22 cellular contexts compared by ENCODE assay signal in genomic region chr6:45722876-45723275, GRCh38.
DNase-seq lines count a peak whose midpoint lies in the region; ATAC-seq, FAIRE-seq and TF ChIP-seq lines count a peak whose summit lies in the region.
"Had no signal": no experiment of that assay in that cellular context is flagged by ENCODE, and none has a peak within 500 bp of the region (broad histone marks: within the 10 kb centered on the region; RNA-seq: fewer than 3 reads in every experiment).

No MANE protein-coding gene starts in this region.

- no peaks in the 10 kb centered on the region for H4K20me1 ChIP-seq in GM23248 (ENCODE audit: insufficient read depth)

- peak; percentile 12 for DNase-seq in GM23248
- DNase-seq in NCI-H226: peak; percentile 52
- DNase-seq in epithelial cell of esophagus (ENCODE audit: low read depth): peak; percentile 73
- DNase-seq in mesendoderm: peak; percentile 8
- no peak for DNase-seq in kidney
- no peak for DNase-seq in dermis blood vessel endothelial cell
- no peak for DNase-seq in CD8-positive, alpha-beta memory T cell
- DNase-seq: BE2C; Calu3; CD4-positive, alpha-beta T cell; Kasumi-1; NCI-H1105; NCI-H1694 treated with DMSO at 0.1 percent for 48 hours; NCI-H2107; NCI-H510A treated with DMSO at 0.1 percent for 48 hours; NCI-H774; OCI-M1; SIG-M5 had no signal

- H3K27me3 Mint-ChIP-seq in CD8-positive, alpha-beta memory T cell: peaks cover 0 to 2% of the 10 kb centered on the region in 2 donors
- H3K27me3 Mint-ChIP-seq: CD4-positive, alpha-beta T cell had no signal

- peaks cover 0 to 7% (median 6%) of the 10 kb centered on the region in 3 donors for H3K36me3 Mint-ChIP-seq in CD8-positive, alpha-beta memory T cell

- H3K4me1 ChIP-seq in GM23248 (ENCODE audit: insufficient read depth) (peaks cover 19% of the 10 kb centered on the region), mesendoderm (ENCODE audit: control insufficient read depth, low read depth, low read length) (no peaks in the 10 kb centered on the region), kidney (ENCODE audit: control insufficient read depth in 1 of 2, insufficient read depth in 1 of 2, low read depth in 1 of 2, low read length in 2 of 2) (no peaks in the 10 kb centered on the region)
- H3K4me1 ChIP-seq in CD8-positive, alpha-beta memory T cell (ENCODE audit: insufficient read depth, low read length): no peaks in the 10 kb centered on the region
- H3K4me1 ChIP-seq: BE2C had no signal

- POLR2A ChIA-PET in CD8-positive, alpha-beta memory T cell (lab: Charles Lee): no interaction called here

- no peak overlapping the region for H3K23ac ChIP-seq in mesendoderm (ENCODE audit: low read length)

- no peak overlapping the region for H2BK15ac ChIP-seq in mesendoderm (replicated peaks; ENCODE audit: low read depth)

- H3K9ac ChIP-seq in GM23248 (no peak overlapping the region), mesendoderm (ENCODE audit: low read length) (no peak overlapping the region), kidney (ENCODE audit: low read length in 2 of 2) (no peak overlapping the region)

- in situ Hi-C loops in GM23248 (cut with MboI): loop anchor here (25.0 kb wide), 2 partner anchors 286 to 1236 kb away; no protein-coding TSS in a partner anchor

- WGBS in GM23248 (ENCODE audit: low coverage in 1 of 2, low lambda C conversion rate in 2 of 2, missing lambda C conversion rate in 2 of 2), 2 experiments: 71 to 72% methylated on average over 2 of the region's 2 CpGs
- no CpG with 5 or more reads among the region's 2 CpGs for WGBS in mesendoderm (ENCODE audit: extremely low coverage, insufficient coverage, low lambda C conversion rate)

- no peak overlapping the region for H3K4me3 ChIP-seq in GM23248
- H3K4me3 ChIP-seq in epithelial cell of esophagus (ENCODE audit: low read length): no peak overlapping the region
- H3K4me3 ChIP-seq in mesendoderm (ENCODE audit: low read length): no peak overlapping the region
- H3K4me3 ChIP-seq in kidney (ENCODE audit: low read length in 2 of 2): no peak overlapping the region
- no peak overlapping the region for H3K4me3 ChIP-seq in CD8-positive, alpha-beta memory T cell (ENCODE audit: low read length)

- no peaks in the 10 kb centered on the region for H3K9me3 ChIP-seq in GM23248 (ENCODE audit: low read depth)
- H3K9me3 ChIP-seq in kidney (ENCODE audit: control insufficient read depth in 1 of 2, low read length in 2 of 2): no peaks in the 10 kb centered on the region
- no peaks in the 10 kb centered on the region for H3K9me3 ChIP-seq in CD8-positive, alpha-beta memory T cell (ENCODE audit: low read length)
- H3K9me3 ChIP-seq: BE2C had no signal

- no peak for TF ChIP-seq CTCF in epithelial cell of esophagus (IDR thresholded peaks at IDR 0.05; ENCODE audit: insufficient read depth, low read depth, low read length, missing control alignments)
- no peak for TF ChIP-seq CTCF in kidney (IDR thresholded peaks at IDR 0.05; ENCODE audit: borderline replicate concordance, extremely low read depth, insufficient read depth)

- H3K27me3 ChIP-seq in GM23248 (replicated peaks; ENCODE audit: insufficient read depth) (no peaks in the 10 kb centered on the region), mesendoderm (ENCODE audit: insufficient read depth, low read length, poor library complexity) (no peaks in the 10 kb centered on the region)
- H3K27me3 ChIP-seq in CD8-positive, alpha-beta memory T cell (ENCODE audit: insufficient read depth, low read length, poor library complexity, severe bottlenecking): no peaks in the 10 kb centered on the region
- H3K27me3 ChIP-seq: BE2C had no signal

- no peak for ATAC-seq in HG03342 (IDR thresholded peaks at IDR 0.05; ENCODE audit: unreplicated experiment)
- ATAC-seq: SK-N-SH treated with all-trans-retinoic acid at 6 μM for 48 hours had no signal

- no peak overlapping the region for H3K4me3 Mint-ChIP-seq in CD8-positive, alpha-beta memory T cell
- H3K4me3 Mint-ChIP-seq: CD4-positive, alpha-beta T cell had no signal

- no peak overlapping the region for H3K27ac Mint-ChIP-seq in CD8-positive, alpha-beta memory T cell
- H3K27ac Mint-ChIP-seq: CD4-positive, alpha-beta T cell had no signal

- H3K79me1 ChIP-seq in mesendoderm (ENCODE audit: low read length): no peaks in the 10 kb centered on the region

- H2AFZ ChIP-seq in GM23248: no peak overlapping the region

- no peak overlapping the region for H3K4ac ChIP-seq in mesendoderm (ENCODE audit: low read depth, low read length)

- H3K36me3 ChIP-seq in GM23248 (ENCODE audit: low read depth) (no peaks in the 10 kb centered on the region), mesendoderm (ENCODE audit: control insufficient read depth, insufficient read depth, low read length) (no peaks in the 10 kb centered on the region), kidney (ENCODE audit: control insufficient read depth in 1 of 2, insufficient read depth in 2 of 2, low read length in 2 of 2) (no peaks in the 10 kb centered on the region)
- H3K36me3 ChIP-seq in CD8-positive, alpha-beta memory T cell (ENCODE audit: insufficient read depth, low read length): no peaks in the 10 kb centered on the region
- H3K36me3 ChIP-seq: BE2C had no signal

- intact Hi-C loops in kidney (cut with DNase I): no loop called here

- no peak overlapping the region for H3K56ac ChIP-seq in mesendoderm (ENCODE audit: low read length)

- FAIRE-seq in kidney (lab: Jason Lieb, UNC): no peak
- FAIRE-seq: H54 had no signal

- no peak overlapping the region for H2BK120ac ChIP-seq in mesendoderm (ENCODE audit: low read depth, low read length)

- H2AK5ac ChIP-seq in mesendoderm (ENCODE audit: low read length): no peak overlapping the region

- H3K9me3 Mint-ChIP-seq in CD8-positive, alpha-beta memory T cell: peaks cover 0 to 7% (median 6%) of the 10 kb centered on the region in 5 donors

- no peak overlapping the region for H2BK5ac ChIP-seq in mesendoderm (ENCODE audit: low read length)

- no peak overlapping the region for H3K18ac ChIP-seq in mesendoderm (ENCODE audit: low read length)

- no peaks in the 10 kb centered on the region for H3K9me2 ChIP-seq in GM23248 (ENCODE audit: insufficient read depth)

- CTCF ChIA-PET in CD8-positive, alpha-beta memory T cell (lab: Charles Lee): interaction anchor here (2.0 kb wide), 1 partner anchor 8 kb away, joined by 6 read pairs; no protein-coding TSS in a partner anchor

- no peak overlapping the region for H4K8ac ChIP-seq in mesendoderm (ENCODE audit: low read depth, low read length)

- H3K79me2 ChIP-seq in GM23248 (ENCODE audit: insufficient read depth) (no peaks in the 10 kb centered on the region), mesendoderm (ENCODE audit: control insufficient read depth, insufficient read depth, low read length) (no peaks in the 10 kb centered on the region)

- no peak overlapping the region for H3K27ac ChIP-seq in GM23248
- no peak overlapping the region for H3K27ac ChIP-seq in mesendoderm (ENCODE audit: low read depth, low read length)
- H3K27ac ChIP-seq in kidney (ENCODE audit: low read depth in 2 of 2, low read length in 2 of 2): no peak overlapping the region
- no peak overlapping the region for H3K27ac ChIP-seq in CD8-positive, alpha-beta memory T cell (ENCODE audit: low read depth, low read length)
- H3K27ac ChIP-seq: HL-60 had no signal

- H3F3A ChIP-seq in GM23248 (ENCODE audit: insufficient read depth): peaks cover 13% of the 10 kb centered on the region; the same call in 1 of the 2 replicates

- H3K4me1 Mint-ChIP-seq in CD8-positive, alpha-beta memory T cell: no peaks in the 10 kb centered on the region

- H4K5ac ChIP-seq in mesendoderm (ENCODE audit: low read length): no peak overlapping the region

- no peak overlapping the region for H3K4me2 ChIP-seq in GM23248 (ENCODE audit: unreplicated experiment)
- H3K4me2 ChIP-seq in mesendoderm (ENCODE audit: low read length): no peak overlapping the region

Comparison
In these comparisons a context has a peak if more than half of its experiments do, and no peak if none do; other contexts are left out.
1. DNase-seq: peak in GM23248 (single experiment), NCI-H226 (single experiment), epithelial cell of esophagus (single experiment) and mesendoderm (single experiment); none in kidney (single experiment), dermis blood vessel endothelial cell (single experiment) and CD8-positive, alpha-beta memory T cell (0 of 5).